Comparison of ENCODE assay signal across 8 cellular contexts in the genomic region with DNA sequence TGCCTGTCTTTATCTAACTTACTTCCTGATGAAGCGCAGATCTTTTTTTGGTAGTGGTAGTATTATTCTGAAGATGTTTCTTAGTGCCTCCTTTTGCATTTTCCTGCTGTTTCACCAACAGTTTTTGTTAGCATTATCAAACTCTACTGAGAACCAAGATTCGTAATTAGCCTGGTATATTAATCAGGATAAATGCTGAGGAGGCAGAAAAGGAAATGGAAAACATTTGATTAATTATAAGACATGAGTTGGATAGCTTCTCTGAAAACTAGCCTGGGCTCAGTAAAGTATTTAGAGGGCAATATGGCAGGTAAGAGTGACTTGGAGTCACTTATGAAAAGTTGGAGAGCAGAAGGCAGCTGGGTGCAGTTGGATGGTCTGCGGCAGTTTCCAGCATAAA. TPM values are rescaled to one million over a fixed set of nuclear protein-coding genes. Genes with fewer than 3 reads are reported as not detected.
"Had no signal": no experiment of that assay in that cellular context is flagged by ENCODE, and none has a peak within 500 bp of the region (broad histone marks: within the 10 kb centered on the region; RNA-seq: fewer than 3 reads in every experiment).

No MANE protein-coding gene starts in this region.

- H2AFZ ChIP-seq: GM23338 had no signal

- H3K4me2 ChIP-seq: GM23338 had no signal

- ATAC-seq: GM23338 had no signal

- H3K4me3 ChIP-seq: GM23338 had no signal

- FAIRE-seq: H1, H54, HTR-8/SVneo had no signal

- DNase-seq: H9, HCEC 1CT, KBM-7 had no signal

RNA-seq across cellular contexts. Expression of a gene that starts 7.1 kb away (rescaled TPM):
- total RNA-seq: HT-29 had no signal
